8 cellular contexts compared by ENCODE assay signal in the genomic region with DNA sequence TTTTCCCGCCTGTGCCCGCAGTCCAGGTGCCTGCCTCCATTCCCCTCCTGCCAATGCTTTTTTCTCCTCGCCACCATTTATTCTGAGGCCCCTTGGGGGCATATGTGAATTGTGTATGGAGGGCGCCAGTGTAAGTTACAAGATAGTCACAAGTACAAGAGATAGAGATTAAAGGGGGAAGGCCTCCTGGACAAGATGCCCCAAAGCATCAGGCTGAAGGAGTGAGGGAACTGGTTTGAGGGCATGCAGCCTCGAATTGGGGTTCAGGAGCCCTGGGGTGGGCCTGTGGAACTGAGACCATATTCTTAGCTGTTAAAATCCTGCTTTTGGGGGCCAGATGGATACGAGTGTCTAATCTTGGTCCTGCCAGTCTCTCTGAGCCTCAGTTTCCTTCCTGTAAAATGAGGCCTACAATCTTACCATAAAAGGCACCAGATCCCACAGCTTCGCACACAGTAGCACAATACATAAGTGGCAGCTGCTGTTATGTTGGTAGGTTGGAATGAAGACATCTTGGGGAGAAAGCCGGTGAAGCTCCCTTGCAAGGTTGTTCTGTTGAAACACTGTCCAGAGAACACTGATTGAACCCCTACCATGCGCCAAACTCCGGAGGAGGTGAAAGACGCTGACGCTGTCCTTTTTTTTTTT. TPM values are rescaled to one million over a fixed set of nuclear protein-coding genes. Genes with fewer than 3 reads are reported as not detected.
DNase-seq lines count a peak whose midpoint lies in the region; ATAC-seq, FAIRE-seq and TF ChIP-seq lines count a peak whose summit lies in the region.

No MANE protein-coding gene starts in this region.

- peaks cover 21% of the 10 kb centered on the region for H3K4me1 Mint-ChIP-seq in activated T-cell treated with anti-CD3 and anti-CD28 coated beads, Interleukin-2, amount 50 U/mL, for 4 hours (ENCODE audit: low read depth)
- peaks cover 11% of the 10 kb centered on the region for H3K4me1 Mint-ChIP-seq in T-helper 17 cell

- H3K36me3 Mint-ChIP-seq in activated T-cell treated with anti-CD3 and anti-CD28 coated beads, Interleukin-2, amount 50 U/mL, for 4 hours (ENCODE audit: insufficient read depth): peaks cover 11% of the 10 kb centered on the region
- peaks cover 5% of the 10 kb centered on the region for H3K36me3 Mint-ChIP-seq in T-helper 17 cell (ENCODE audit: low read depth)

- peaks cover 9% of the 10 kb centered on the region for H4K20me1 ChIP-seq in keratinocyte (ENCODE audit: control insufficient read depth, extremely low read depth, insufficient read depth, low read length)

- no peak for TF ChIP-seq CTCF in keratinocyte (optimal IDR thresholded peaks at IDR 0.05 in 1 of 3, IDR thresholded peaks at IDR 0.05 in 1 of 3, conservative IDR thresholded peaks at IDR 0.05 in 1 of 3; ENCODE audit: extremely low read depth in 1 of 3, insufficient read depth in 2 of 3, low read length in 3 of 3)

- peak overlapping the region; percentile 72 for H3K27ac Mint-ChIP-seq in T-helper 17 cell

- dilution Hi-C loops in keratinocyte (cut with MboI; ENCODE audit: extremely low pct_ligation_motif_present, low sequenced_read_pairs): no loop called here

- peak overlapping the region; percentile 47 for H3K9ac ChIP-seq in keratinocyte (ENCODE audit: control insufficient read depth, extremely low read depth, insufficient read depth, low read length)

- no peaks in the 10 kb centered on the region for H3K27me3 Mint-ChIP-seq in activated T-cell treated with anti-CD3 and anti-CD28 coated beads, Interleukin-2, amount 50 U/mL, for 4 hours (ENCODE audit: low read depth)
- no peaks in the 10 kb centered on the region for H3K27me3 Mint-ChIP-seq in T-helper 17 cell

- H2AFZ ChIP-seq in keratinocyte (ENCODE audit: control insufficient read depth, low read length): peak overlapping the region; percentile 76

- no peak overlapping the region for H3K27ac ChIP-seq in keratinocyte (ENCODE audit: control insufficient read depth, insufficient read depth, low read length)
- H3K27ac ChIP-seq in thymus (ENCODE audit: low read depth): peak overlapping the region; percentile 88

- no peak for FAIRE-seq in keratinocyte (lab: Jason Lieb, UNC)

- DNase-seq in activated T-cell treated with anti-CD3 and anti-CD28 coated beads, Interleukin-2, amount 50 U/mL, for 4 hours: no peak
- no peak for DNase-seq in activated T-cell treated with anti-CD3 and anti-CD28 coated beads, Interleukin-2, amount 50 U/mL, for 1 hour
- DNase-seq in T-helper 17 cell: no peak
- DNase-seq in keratinocyte (ENCODE audit: low read depth, low spot score): no peak
- no peak for DNase-seq in HPDE6-E6E7 (ENCODE audit: extremely low spot score)

- H3K9me3 ChIP-seq in T-helper 17 cell (ENCODE audit: control insufficient read depth, low read length, poor library complexity, severe bottlenecking) (no peaks in the 10 kb centered on the region), keratinocyte (ENCODE audit: control insufficient read depth, low read depth, low read length) (no peaks in the 10 kb centered on the region), thymus (ENCODE audit: control insufficient read depth) (no peaks in the 10 kb centered on the region)

- H3K4me3 ChIP-seq in keratinocyte (ENCODE audit: control insufficient read depth in 2 of 3, extremely low read depth in 1 of 3, insufficient read depth in 2 of 3, low read depth in 1 of 3, low read length in 3 of 3) (no peak overlapping the region), thymus (ENCODE audit: low read length) (no peak overlapping the region)

- no peaks in the 10 kb centered on the region for H3K9me3 Mint-ChIP-seq in activated T-cell treated with anti-CD3 and anti-CD28 coated beads, Interleukin-2, amount 50 U/mL, for 4 hours

- H3K79me2 ChIP-seq in keratinocyte (ENCODE audit: control insufficient read depth, insufficient read depth, low read length): peaks cover 7% of the 10 kb centered on the region

- 41% methylated on average over 12 of the region's 12 CpGs for WGBS in thymus

- H3K36me3 ChIP-seq in keratinocyte (ENCODE audit: control insufficient read depth in 2 of 2, extremely low read depth in 1 of 2, insufficient read depth in 2 of 2, low read length in 2 of 2) (peaks cover 15 to 21% of the 10 kb centered on the region in 2 experiments), thymus (ENCODE audit: control insufficient read depth, insufficient read depth) (peaks cover 6% of the 10 kb centered on the region)

- H3K27me3 ChIP-seq in keratinocyte (ENCODE audit: control insufficient read depth, extremely low read depth, insufficient read depth, low read length) (no peaks in the 10 kb centered on the region), thymus (ENCODE audit: control insufficient read depth, insufficient read depth) (no peaks in the 10 kb centered on the region)

- no peak for ATAC-seq in activated T-cell treated with anti-CD3 and anti-CD28 coated beads, Interleukin-2, amount 50 U/mL, for 4 hours
- ATAC-seq in T-helper 17 cell (no peak), GM21367 (IDR thresholded peaks at IDR 0.05; ENCODE audit: unreplicated experiment) (no peak), GM19328 (IDR thresholded peaks at IDR 0.05; ENCODE audit: unreplicated experiment) (no peak)

- H3K4me3 Mint-ChIP-seq in activated T-cell treated with anti-CD3 and anti-CD28 coated beads, Interleukin-2, amount 50 U/mL, for 4 hours: peak overlapping the region; percentile 70
- H3K4me3 Mint-ChIP-seq in T-helper 17 cell: peak overlapping the region; percentile 84

- peaks cover 22% of the 10 kb centered on the region for H3K4me1 ChIP-seq in keratinocyte (ENCODE audit: control insufficient read depth, extremely low read depth, insufficient read depth, low read length)
- peaks cover 2% of the 10 kb centered on the region for H3K4me1 ChIP-seq in thymus (ENCODE audit: control insufficient read depth, insufficient read depth, low read length)

- no peaks in the 10 kb centered on the region for H3K9me1 ChIP-seq in keratinocyte (ENCODE audit: control insufficient read depth, extremely low read depth, insufficient read depth, low read length)

- H3K4me2 ChIP-seq in keratinocyte (ENCODE audit: control insufficient read depth, extremely low read depth, insufficient read depth, low read depth, low read length): no peak overlapping the region

RNA-seq across cellular contexts. Expression of gene COMTD1, which starts 0.5 kb away (rescaled TPM):
- total RNA-seq in activated T-cell treated with anti-CD3 and anti-CD28 coated beads, Interleukin-2, amount 50 U/mL, for 4 hours: 10 to 100 TPM; 30.0 to 35.1 (median 30.4) TPM
- 10 to 100 TPM; 18.1 to 23.8 TPM for total RNA-seq in T-helper 17 cell
- polyA plus RNA-seq in keratinocyte (6.2 to 12.8 TPM (median 6.8 TPM) in 3 replicates), thymus (40.7 TPM)
- polyA plus RNA-seq in keratinocyte (2011; ENCODE audit: low read depth): 3.6 TPM
- polyA plus RNA-seq in keratinocyte (2011; cell fraction: cytosol; rRNA removed): 3.3 and 10.8 TPM in 2 replicates
- polyA plus RNA-seq in keratinocyte (2011; cell fraction: nucleus; rRNA removed): 13.0 and 17.2 TPM in 2 replicates
- polyA plus RNA-seq in keratinocyte (2012; ENCODE audit: low replicate concordance): 15.8 and 18.5 TPM in 2 replicates
- polyA minus RNA-seq in keratinocyte: 1.1 to 1.4 TPM (median 1.2 TPM) in 3 replicates
- polyA minus RNA-seq in keratinocyte (2011; cell fraction: cytosol; rRNA and poly(A)+ RNA removed): 20.5 TPM
- 4.1 and 5.7 TPM in 2 replicates for polyA minus RNA-seq in keratinocyte (2011; cell fraction: nucleus; rRNA and poly(A)+ RNA removed)

RNA-seq across cellular contexts. Expression of gene VDAC2, which starts 25.7 kb away (rescaled TPM):
- total RNA-seq in activated T-cell treated with anti-CD3 and anti-CD28 coated beads, Interleukin-2, amount 50 U/mL, for 4 hours: 100 to 1,000 TPM; 269 to 284 (median 271) TPM
- total RNA-seq in T-helper 17 cell: 100 to 1,000 TPM; 109 to 117 TPM
- polyA plus RNA-seq in keratinocyte (82.5 to 218 TPM (median 152 TPM) in 3 replicates), thymus (146 TPM)
- polyA plus RNA-seq in keratinocyte (2011; ENCODE audit: low read depth): 141 TPM
- polyA plus RNA-seq in keratinocyte (2011; cell fraction: cytosol; rRNA removed): 192 and 308 TPM in 2 replicates
- polyA plus RNA-seq in keratinocyte (2011; cell fraction: nucleus; rRNA removed): 124 and 181 TPM in 2 replicates
- 237 and 368 TPM in 2 replicates for polyA plus RNA-seq in keratinocyte (2012; ENCODE audit: low replicate concordance)
- polyA minus RNA-seq in keratinocyte: 44.0 to 103 TPM (median 55.6 TPM) in 3 replicates
- 144 TPM for polyA minus RNA-seq in keratinocyte (2011; cell fraction: cytosol; rRNA and poly(A)+ RNA removed)
- 25.7 and 42.6 TPM in 2 replicates for polyA minus RNA-seq in keratinocyte (2011; cell fraction: nucleus; rRNA and poly(A)+ RNA removed)
